Comparison of ENCODE assay signal across 1 cellular context in the genomic region with DNA sequence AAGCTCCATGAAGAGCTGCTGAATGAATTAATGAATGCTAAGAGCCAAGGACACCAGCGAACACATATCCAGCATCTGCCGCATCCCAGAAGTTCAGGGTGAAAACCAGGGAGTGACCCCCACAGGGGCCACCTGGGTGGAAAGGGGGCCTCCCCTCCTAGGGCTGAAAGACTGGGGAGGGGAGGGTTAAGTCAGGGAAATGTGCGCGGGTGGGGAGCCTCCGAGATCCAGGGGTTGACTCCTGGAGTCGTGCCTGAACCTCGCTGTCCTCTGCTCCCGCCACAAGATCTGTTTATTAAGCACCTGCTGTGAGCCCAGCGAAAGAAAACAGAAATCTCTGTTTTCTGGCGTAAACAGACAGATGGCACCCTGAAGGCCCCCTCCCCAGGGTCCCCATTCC.
TF ChIP-seq lines count a peak whose summit lies in the region.

No MANE protein-coding gene starts in this region.

TF ChIP-seq in K562, 482 proteins besides CTCF, POLR2A, EP300 and RAD21:
- 0 out of 2 replicates have a peak, but pooled peaks have one; percentile 35 for TF ChIP-seq ADNP (tag; IDR thresholded peaks at IDR 0.05)
TF ChIP-seq in K562: peak in this region for 1; not testable (repeated sequence) for 481.
